In the genomic region with DNA sequence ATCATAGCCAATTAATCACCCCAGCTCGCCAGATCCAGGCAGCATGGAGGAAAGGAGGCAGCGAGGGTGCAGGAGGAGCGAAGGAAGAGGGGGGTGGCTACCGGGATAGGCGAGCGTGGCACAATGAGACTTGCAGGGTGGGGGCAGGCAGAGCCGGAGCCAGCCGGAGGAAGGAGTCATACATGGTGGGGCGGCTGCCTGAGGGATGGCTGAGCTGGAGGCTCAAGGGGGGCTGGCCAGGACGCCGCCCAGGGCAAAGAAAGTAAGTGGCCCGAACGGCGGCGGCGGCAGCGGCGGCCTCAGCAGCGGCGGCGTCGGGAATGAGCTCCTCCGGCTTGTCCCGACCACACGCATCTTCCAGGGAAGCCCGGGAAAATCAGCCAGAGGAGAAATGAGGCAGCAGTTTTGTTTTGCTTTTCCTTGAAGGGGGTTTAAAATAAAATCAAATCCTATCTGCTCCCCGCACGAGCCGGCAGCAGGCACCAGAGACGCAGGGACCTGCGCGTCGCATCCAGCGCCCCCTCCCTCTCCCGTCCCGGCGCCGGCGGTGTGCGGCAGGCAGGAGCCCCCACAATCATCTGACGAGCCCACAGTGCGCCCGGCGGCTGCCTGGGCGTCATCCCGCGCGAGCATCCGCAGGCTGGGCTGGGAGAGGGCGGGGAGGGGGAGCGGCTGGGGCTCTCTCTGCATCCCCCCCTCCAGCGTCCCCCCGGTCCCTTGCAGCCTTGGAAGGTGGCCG, we compare ENCODE assay signal across 9 cellular contexts.
DNase-seq lines count a peak whose midpoint lies in the region; ATAC-seq, FAIRE-seq and TF ChIP-seq lines count a peak whose summit lies in the region.
"Had no signal": no experiment of that assay in that cellular context is flagged by ENCODE, and none has a peak within 500 bp of the region (broad histone marks: within the 10 kb centered on the region; RNA-seq: fewer than 3 reads in every experiment).

No MANE protein-coding gene starts in this region.

- H3K9me3 Mint-ChIP-seq in H9 (no peaks in the 10 kb centered on the region), astrocyte (ENCODE audit: unreplicated experiment) (peaks cover 7% of the 10 kb centered on the region)
- H3K9me3 Mint-ChIP-seq: activated T-helper 2 cell treated with anti-CD3 and anti-CD28 coated beads, Interferon-gamma antibody, Interleukin-2, Interleukin-4, amounts not matched to agents 10 μg/mL and 5 μg/mL and 100 μg/mL, durations not matched to agents 14 hours and 24 hours and 36 hours had no signal

- TF ChIP-seq CTCF in H9 (conservative IDR thresholded peaks at IDR 0.05) = no peak
- TF ChIP-seq CTCF in astrocyte (IDR thresholded peaks at IDR 0.05; ENCODE audit: insufficient read depth, low read depth, low read length) = no peak
- no peak for TF ChIP-seq CTCF in smooth muscle cell (IDR thresholded peaks at IDR 0.05; ENCODE audit: borderline replicate concordance, insufficient read depth, poor library complexity, severe bottlenecking)

- H2BK12ac ChIP-seq in H9 (ENCODE audit: insufficient read length, low read depth, low read length) = no peak overlapping the region

- H3K4me2 ChIP-seq in H9 (ENCODE audit: insufficient read depth, insufficient read length, low read length) (peak overlapping the region; percentile 57), astrocyte (ENCODE audit: low read length) (peak overlapping the region; percentile 86), smooth muscle cell (peak overlapping the region; percentile 90)

- H3K27me3 ChIP-seq in H9 (ENCODE audit: insufficient read depth, low read length) (no peaks in the 10 kb centered on the region), astrocyte (ENCODE audit: insufficient read depth, low read length) (peaks cover 5% of the 10 kb centered on the region), smooth muscle cell (ENCODE audit: low read depth) (peaks cover 29% of the 10 kb centered on the region)

- no peak overlapping the region for H2BK20ac ChIP-seq in H9 (ENCODE audit: low read depth, low read length, poor library complexity, severe bottlenecking)

- no peak overlapping the region for H4K91ac ChIP-seq in H9 (ENCODE audit: insufficient read length, low read depth, low read length)

- H3K36me3 ChIP-seq in astrocyte (ENCODE audit: insufficient read depth, low read length) (no peaks in the 10 kb centered on the region), smooth muscle cell (ENCODE audit: low read depth) (no peaks in the 10 kb centered on the region)

- H2BK5ac ChIP-seq in H9 (ENCODE audit: insufficient read length, low read length) = no peak overlapping the region

- H3K4me3 ChIP-seq in astrocyte (ENCODE audit: insufficient read depth, low read depth, low read length) = peak overlapping the region; percentile 50
- peak overlapping the region; percentile 46 for H3K4me3 ChIP-seq in iPS-11a (ENCODE audit: low read depth, low read length)
- peak overlapping the region; percentile 54 for H3K4me3 ChIP-seq in smooth muscle cell

- no peak overlapping the region for H2BK120ac ChIP-seq in H9 (ENCODE audit: low read depth, low read length, poor library complexity, severe bottlenecking)

- H4K20me1 ChIP-seq in H9 (ENCODE audit: control insufficient read depth, insufficient read depth, insufficient read length) (no peaks in the 10 kb centered on the region), astrocyte (ENCODE audit: insufficient read depth, low read length) (no peaks in the 10 kb centered on the region), smooth muscle cell (ENCODE audit: low read depth) (peaks cover 10% of the 10 kb centered on the region)

- H2AFZ ChIP-seq in H9 (ENCODE audit: low read length) (no peak overlapping the region), astrocyte (ENCODE audit: low read depth, low read length) (peak overlapping the region; percentile 71), smooth muscle cell (ENCODE audit: low read depth) (peak overlapping the region; percentile 19)

- no peaks in the 10 kb centered on the region for H3K79me1 ChIP-seq in H9 (ENCODE audit: insufficient read depth, low read depth, low read length, poor library complexity, severe bottlenecking)

- peaks cover 16% of the 10 kb centered on the region; the same call in 1 of the 2 replicates for H3K4me1 ChIP-seq in H9 (ENCODE audit: insufficient read depth, low read length)
- H3K4me1 ChIP-seq in astrocyte (ENCODE audit: insufficient read depth, low read length) = peaks cover 4% of the 10 kb centered on the region
- peaks cover 9% of the 10 kb centered on the region for H3K4me1 ChIP-seq in smooth muscle cell (ENCODE audit: low read depth)

- H3K18ac ChIP-seq in H9 (ENCODE audit: insufficient read length, low read depth, low read length) = peak overlapping the region; percentile 43

- H4K5ac ChIP-seq in H9 (ENCODE audit: insufficient read length, low read depth, low read length) = no peak overlapping the region

- ATAC-seq in HG03457 (IDR thresholded peaks at IDR 0.05; ENCODE audit: unreplicated experiment) = no peak
- no peak for ATAC-seq in HG03460 (IDR thresholded peaks at IDR 0.05; ENCODE audit: unreplicated experiment)

- H3K56ac ChIP-seq in H9 (ENCODE audit: insufficient read length, low read depth, low read length) = no peak overlapping the region

- no peak overlapping the region for H2AK5ac ChIP-seq in H9 (ENCODE audit: insufficient read length, low read length)

- no peak overlapping the region for H3K4ac ChIP-seq in H9 (ENCODE audit: low read depth, low read length)

- no peak overlapping the region for H3T11ph ChIP-seq in H9 (ENCODE audit: low read length)

- DNase-seq in H9 = peak; percentile 59
- DNase-seq in astrocyte (ENCODE audit: low read depth) = peak; percentile 11
- DNase-seq in smooth muscle cell (lab: John Stamatoyannopoulos, UW; ENCODE audit: unreplicated experiment) = no peak
- DNase-seq in activated CD4-positive, alpha-beta T cell treated with anti-CD3 and anti-CD28 coated beads, Interleukin-2, amount 50 U/mL, for 48 hours = no peak
- no peak for DNase-seq in DMS79 (lab: John Stamatoyannopoulos, UW)

- no peak overlapping the region for H3K23ac ChIP-seq in H9 (ENCODE audit: insufficient read length, low read depth, low read length)

- peak overlapping the region; percentile 28 for H3K9ac ChIP-seq in H9 (ENCODE audit: extremely low read depth, insufficient read length, low read length)
- H3K9ac ChIP-seq in astrocyte (ENCODE audit: low read length) = peak overlapping the region; percentile 48
- no peak overlapping the region for H3K9ac ChIP-seq in smooth muscle cell (ENCODE audit: low read depth)

- H3K27me3 Mint-ChIP-seq in H9 (ENCODE audit: low read depth) = peaks cover 17% of the 10 kb centered on the region
- peaks cover 54% of the 10 kb centered on the region for H3K27me3 Mint-ChIP-seq in astrocyte (ENCODE audit: low read depth, unreplicated experiment)

- H3K4me1 Mint-ChIP-seq in H9 (peaks cover 29 to 30% of the 10 kb centered on the region in 2 experiments), astrocyte (ENCODE audit: low read depth, unreplicated experiment) (peaks cover 10% of the 10 kb centered on the region)

- WGBS in H9 (ENCODE audit: extremely low coverage, insufficient read length, low lambda C conversion rate) = no CpG with 5 or more reads among the region's 54 CpGs
- WGBS in smooth muscle cell (ENCODE audit: low lambda C conversion rate) = 1% methylated on average over 42 of the region's 54 CpGs

- peak overlapping the region; percentile 76 for H3K14ac ChIP-seq in H9 (ENCODE audit: insufficient read depth, low read length)

- H3K9me3 ChIP-seq in H9 (ENCODE audit: control insufficient read depth, low read depth, low read length) (no peaks in the 10 kb centered on the region), astrocyte (ENCODE audit: insufficient read depth, low read depth, low read length) (no peaks in the 10 kb centered on the region), smooth muscle cell (replicated peaks; ENCODE audit: low read depth) (no peaks in the 10 kb centered on the region)

- no peaks in the 10 kb centered on the region for H3F3A ChIP-seq in smooth muscle cell (ENCODE audit: low read depth)

- peak overlapping the region; percentile 76 to 88 for H3K4me3 Mint-ChIP-seq in H9
- peak overlapping the region; percentile 83 for H3K4me3 Mint-ChIP-seq in astrocyte (ENCODE audit: unreplicated experiment)

- H3K27ac ChIP-seq in H9 (ENCODE audit: insufficient read length, low read depth, low read length) (no peak overlapping the region), astrocyte (ENCODE audit: low read depth, low read length) (no peak overlapping the region), smooth muscle cell (ENCODE audit: low read depth) (no peak overlapping the region)

- no peak overlapping the region for H4K8ac ChIP-seq in H9 (replicated peaks; ENCODE audit: insufficient read length, low read depth, low read length)

- H2BK15ac ChIP-seq in H9 (ENCODE audit: low read depth, low read length) = no peak overlapping the region

- FAIRE-seq in astrocyte (lab: Jason Lieb, UNC) = no peak

- H3K27ac Mint-ChIP-seq in H9 (peak overlapping the region in 2 of 3 experiments; percentile 44 to 71; a peak in 5 of 7 replicates), astrocyte (ENCODE audit: unreplicated experiment) (peak overlapping the region; percentile 75)
- H3K27ac Mint-ChIP-seq: activated T-helper 2 cell treated with anti-CD3 and anti-CD28 coated beads, Interferon-gamma antibody, Interleukin-2, Interleukin-4, amounts not matched to agents 10 μg/mL and 5 μg/mL and 100 μg/mL, durations not matched to agents 14 hours and 24 hours and 36 hours had no signal

- H3K23me2 ChIP-seq in H9 (ENCODE audit: insufficient read length, low read depth, low read length, poor library complexity, severe bottlenecking) = peaks cover 5% of the 10 kb centered on the region

- H3K79me2 ChIP-seq in H9 (ENCODE audit: insufficient read depth, low read length) (no peaks in the 10 kb centered on the region; the same call in 1 of the 2 replicates), astrocyte (ENCODE audit: insufficient read depth, low read length) (no peaks in the 10 kb centered on the region), smooth muscle cell (ENCODE audit: low read depth) (no peaks in the 10 kb centered on the region)

- H3K36me3 Mint-ChIP-seq in H9 (ENCODE audit: insufficient read depth in 1 of 3, low read depth in 3 of 3) (peaks cover 9 to 18% (median 12%) of the 10 kb centered on the region in 3 experiments; a peak in 5 of 7 replicates), astrocyte (ENCODE audit: low read depth, unreplicated experiment) (peaks cover 2% of the 10 kb centered on the region)

Comparison
In these comparisons a context has a peak if more than half of its experiments do, and no peak if none do; other contexts are left out.
1. DNase-seq: peak in H9 (single experiment) and astrocyte (single experiment); none in smooth muscle cell (single experiment), activated CD4-positive, alpha-beta T cell treated with anti-CD3 and anti-CD28 coated beads, Interleukin-2, amount 50 U/mL, for 48 hours (0 of 2) and DMS79 (single experiment).
2. Peak in every context shown above with its lines, with median percentiles within 50 percentile points of each other: H3K4me2 ChIP-seq and H3K4me3 ChIP-seq.